ENCODE assay signal across 8 cellular contexts in the genomic region with DNA sequence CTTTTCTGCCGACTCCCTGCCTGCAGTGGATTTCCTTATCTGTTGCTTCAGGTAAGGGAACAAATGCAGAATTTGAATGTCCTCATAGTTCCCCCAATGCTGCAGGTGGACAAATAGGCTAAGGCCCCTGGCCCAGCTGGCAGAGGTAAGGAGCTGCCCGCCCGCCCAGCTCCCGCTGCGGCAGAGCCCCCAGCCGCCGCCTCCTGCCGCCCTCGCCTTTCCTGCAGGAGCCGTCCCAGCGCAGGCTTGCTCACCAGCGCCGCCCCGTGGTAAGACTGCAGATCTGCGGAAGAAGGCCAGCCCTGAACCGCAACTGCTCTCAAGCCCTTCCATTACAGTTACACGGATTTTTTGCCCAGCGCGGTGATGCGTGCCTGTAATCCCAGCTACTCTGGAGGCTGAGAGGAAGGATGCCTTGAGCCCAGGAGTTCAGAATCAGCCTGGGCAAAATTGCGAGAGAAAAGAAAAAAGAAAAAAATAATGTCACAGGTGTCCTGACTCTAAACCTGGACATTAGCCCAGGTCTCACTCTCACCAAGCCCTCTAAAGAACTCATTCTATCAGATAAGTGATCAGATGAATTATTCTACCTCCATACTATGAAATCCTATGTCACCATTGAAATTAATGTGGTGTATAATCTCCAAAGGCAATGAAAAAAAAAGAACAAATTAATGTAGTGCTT. TPM values are rescaled to one million over a fixed set of nuclear protein-coding genes. Genes with fewer than 3 reads are reported as not detected.
A peak's percentile ranks its signal among the peaks of the same experiment; 100 is the strongest.
DNase-seq lines count a peak whose midpoint lies in the region; ATAC-seq and TF ChIP-seq lines count a peak whose summit lies in the region.

No MANE protein-coding gene starts in this region.

- H3K9me3 Mint-ChIP-seq in nephron: no peaks in the 10 kb centered on the region

- H2AFZ ChIP-seq in PC-9 (no peak overlapping the region), fibroblast of lung (ENCODE audit: low read length) (no peak overlapping the region)

- CTCF ChIA-PET in PC-9 (lab: Charles Lee): interaction anchor here (0.7 kb wide), 2 partner anchors 115 to 535 kb away, joined by 7 to 10 read pairs; no protein-coding TSS in a partner anchor

- H3K4me3 ChIP-seq in PC-9 (no peak overlapping the region; the same call in 1 of the 2 replicates), fibroblast of lung (replicated peaks in 1 of 4; ENCODE audit: control extremely low read depth in 1 of 4, insufficient read depth in 1 of 4, low read depth in 3 of 4, low read length in 4 of 4) (no peak overlapping the region)

- no peaks in the 10 kb centered on the region for H3K27me3 Mint-ChIP-seq in nephron (ENCODE audit: low read depth)

- H3K4me1 ChIP-seq in PC-9 (replicated peaks; ENCODE audit: insufficient read depth) (0 out of 2 replicates have a peak, but pooled peaks cover 4% of the 10 kb centered on the region), fibroblast of lung (ENCODE audit: control insufficient read depth, extremely low read depth, insufficient read depth, low read length) (no peaks in the 10 kb centered on the region)

- H3K36me3 ChIP-seq in PC-9 (ENCODE audit: low read depth): no peaks in the 10 kb centered on the region
- no peaks in the 10 kb centered on the region for H3K36me3 ChIP-seq in fibroblast of lung (ENCODE audit: control insufficient read depth, insufficient read depth, low read length)

- peak overlapping the region; percentile 18 to 52 (median 46) for H3K4me3 Mint-ChIP-seq in nephron

- peak; percentile 95 for DNase-seq in D341Med (ENCODE audit: low spot score)
- DNase-seq in PC-9: peak in 1 of 2 experiments; percentile 64
- DNase-seq in activated T-cell treated with anti-CD3 and anti-CD28 coated beads, Interleukin-2, amount 50 U/mL, for 48 hours: peak; percentile 89 to 93
- DNase-seq in fibroblast of lung (ENCODE audit: low read depth in 2 of 2): peak; percentile 55 to 64
- peak; percentile 24 for DNase-seq in stimulated activated naive CD4-positive, alpha-beta T cell treated with Interleukin-2 at 50 U/mL for 16 hours (lab: John Stamatoyannopoulos, UW)

- BruUV-seq in PC-9 (replicated peaks; lab: Mats Ljungman, UMichigan): no TSS peak

- H3K9ac ChIP-seq in fibroblast of lung (ENCODE audit: insufficient read depth, low read length): no peak overlapping the region

- intact Hi-C loops in PC-9 (cut with micrococcal nuclease; ENCODE audit: unreplicated experiment): loop anchor here (2.0 to 10.0 kb wide), 3 partner anchors 110 to 550 kb away; no protein-coding TSS in a partner anchor

- no peaks in the 10 kb centered on the region for H3K27me3 ChIP-seq in PC-9 (ENCODE audit: insufficient read depth, low read depth)
- H3K27me3 ChIP-seq in fibroblast of lung (ENCODE audit: control insufficient read depth, insufficient read depth, low read length): no peaks in the 10 kb centered on the region

- no peaks in the 10 kb centered on the region for H3K9me2 ChIP-seq in PC-9 (ENCODE audit: insufficient read depth)

- peak; percentile 48 for ATAC-seq in HG03432 (IDR thresholded peaks at IDR 0.05; ENCODE audit: unreplicated experiment)
- ATAC-seq in HG03097 (IDR thresholded peaks at IDR 0.05; ENCODE audit: low FRiP score, unreplicated experiment): no peak

- POLR2A ChIA-PET in PC-9 (lab: Charles Lee; ENCODE audit: unreplicated experiment): interaction anchor here (0.7 kb wide), 1 partner anchor 355 kb away, joined by 11 read pairs; no protein-coding TSS in a partner anchor

- H3F3A ChIP-seq in PC-9 (ENCODE audit: insufficient read depth, low read depth): no peaks in the 10 kb centered on the region

- H3K9me3 ChIP-seq in PC-9 (ENCODE audit: insufficient read depth, low read depth) (no peaks in the 10 kb centered on the region), fibroblast of lung (ENCODE audit: control insufficient read depth, insufficient read depth, low read depth, low read length) (no peaks in the 10 kb centered on the region)

- H3K79me2 ChIP-seq in PC-9 (ENCODE audit: low read depth) (no peaks in the 10 kb centered on the region), fibroblast of lung (ENCODE audit: control insufficient read depth, insufficient read depth, low read length) (no peaks in the 10 kb centered on the region)

- H3K27ac Mint-ChIP-seq in nephron: peak overlapping the region; percentile 20 to 94 (median 72)

- peak overlapping the region; percentile 65 for H3K4me2 ChIP-seq in PC-9
- peak overlapping the region; percentile 54 for H3K4me2 ChIP-seq in fibroblast of lung (ENCODE audit: extremely low read depth, insufficient read depth, low read length)

- H3K27ac ChIP-seq in PC-9 (no peak overlapping the region), fibroblast of lung (ENCODE audit: insufficient read depth, low read length) (no peak overlapping the region)

- TF ChIP-seq CTCF in PC-9 (conservative IDR thresholded peaks at IDR 0.05): peak; percentile 91
- TF ChIP-seq CTCF in fibroblast of lung (conservative IDR thresholded peaks at IDR 0.05 in 1 of 2, IDR thresholded peaks at IDR 0.05 in 1 of 2; ENCODE audit: low read depth in 1 of 2, low read length in 2 of 2): peak; percentile 95 to 96
- peak; percentile 94 to 97 (median 96) for TF ChIP-seq CTCF in nephron (IDR thresholded peaks at IDR 0.05; ENCODE audit: unreplicated experiment in 3 of 3)

- no peaks in the 10 kb centered on the region for H4K20me1 ChIP-seq in PC-9 (ENCODE audit: insufficient read depth)
- H4K20me1 ChIP-seq in fibroblast of lung (ENCODE audit: control insufficient read depth, extremely low read depth, insufficient read depth, low read length): no peaks in the 10 kb centered on the region

- H3K4me1 Mint-ChIP-seq in nephron: peaks cover 69% of the 10 kb centered on the region

- H3K36me3 Mint-ChIP-seq in nephron (ENCODE audit: low read depth): no peaks in the 10 kb centered on the region

RNA-seq across cellular contexts. Expression of gene EMID1, which starts 51.2 kb away (rescaled TPM):
- total RNA-seq in PC-9 (2021): 1.1 and 3.1 TPM in 2 replicates
- 0.50 and 2.8 TPM in 2 replicates for total RNA-seq in fibroblast of lung
- not detected in 2 replicates for polyA plus RNA-seq in fibroblast of lung
- 0.13 TPM in 1 of 2 replicates, not detected in the other for polyA plus RNA-seq in fibroblast of lung (2012)
- polyA minus RNA-seq in fibroblast of lung (ENCODE audit: low replicate concordance): not detected in 2 replicates
